12 cellular contexts compared by ENCODE assay signal in genomic region chr15:39641187-39641889, GRCh38.
DNase-seq lines count a peak whose midpoint lies in the region; ATAC-seq and TF ChIP-seq lines count a peak whose summit lies in the region.
"Had no signal": no experiment of that assay in that cellular context is flagged by ENCODE, and none has a peak within 500 bp of the region (broad histone marks: within the 10 kb centered on the region; RNA-seq: fewer than 3 reads in every experiment).

No MANE protein-coding gene starts in this region.

- H3K9me3 Mint-ChIP-seq in naive thymus-derived CD4-positive, alpha-beta T cell: no peaks in the 10 kb centered on the region
- H3K9me3 Mint-ChIP-seq: activated T-cell treated with anti-CD3 and anti-CD28 coated beads, Interleukin-2, amount 50 U/mL, for 24 hours; T-helper 2 cell treated with Interferon-gamma antibody and Interleukin-4, amounts not matched to agents 5 μg/mL and 100 μg/mL, for 36 hours had no signal

- ATAC-seq in naive thymus-derived CD4-positive, alpha-beta T cell: peak; percentile 60
- no peak for ATAC-seq in GM18517 (IDR thresholded peaks at IDR 0.05; ENCODE audit: unreplicated experiment)
- ATAC-seq in HG02571 (IDR thresholded peaks at IDR 0.05; ENCODE audit: unreplicated experiment): no peak

- H3K27me3 ChIP-seq in brain microvascular endothelial cell (replicated peaks): no peaks in the 10 kb centered on the region
- H3K27me3 ChIP-seq in naive thymus-derived CD4-positive, alpha-beta T cell (ENCODE audit: control insufficient read depth in 2 of 2, insufficient read depth in 2 of 2, low read length in 2 of 2): no peaks in the 10 kb centered on the region
- no peaks in the 10 kb centered on the region for H3K27me3 ChIP-seq in thyroid gland

- peaks cover 0 to 25% (median 0%) of the 10 kb centered on the region in 7 donors for H3K4me1 Mint-ChIP-seq in naive thymus-derived CD4-positive, alpha-beta T cell
- H3K4me1 Mint-ChIP-seq: IgD-negative memory B cell had no signal

- TF ChIP-seq CTCF in brain microvascular endothelial cell (IDR thresholded peaks at IDR 0.05; ENCODE audit: low read depth, low read length, missing control alignments) (peak; percentile 16), thyroid gland (IDR thresholded peaks at IDR 0.05) (no peak)

- no peak overlapping the region for H3K4me3 Mint-ChIP-seq in naive thymus-derived CD4-positive, alpha-beta T cell
- H3K4me3 Mint-ChIP-seq: activated T-cell treated with anti-CD3 and anti-CD28 coated beads, Interleukin-2, amount 50 U/mL, for 24 hours; IgD-negative memory B cell; T-helper 2 cell treated with Interferon-gamma antibody and Interleukin-4, amounts not matched to agents 5 μg/mL and 100 μg/mL, for 36 hours had no signal

- H3K27ac Mint-ChIP-seq in naive thymus-derived CD4-positive, alpha-beta T cell: no peak overlapping the region
- H3K27ac Mint-ChIP-seq: activated T-cell treated with anti-CD3 and anti-CD28 coated beads, Interleukin-2, amount 50 U/mL, for 24 hours; IgD-negative memory B cell; T-helper 2 cell treated with Interferon-gamma antibody and Interleukin-4, amounts not matched to agents 5 μg/mL and 100 μg/mL, for 36 hours had no signal

- in situ Hi-C loops in brain microvascular endothelial cell (cut with HindIII; ENCODE audit: low pct_ligation_motif_present, low sequenced_read_pairs): no loop called here

- H3K27ac ChIP-seq in brain microvascular endothelial cell (no peak overlapping the region), thyroid gland (no peak overlapping the region)
- no peak overlapping the region for H3K27ac ChIP-seq in naive thymus-derived CD4-positive, alpha-beta T cell (ENCODE audit: low read depth, low read length)
- H3K27ac ChIP-seq: coronary artery had no signal

- peaks cover 0 to 4% (median 0%) of the 10 kb centered on the region in 5 donors for H3K36me3 Mint-ChIP-seq in naive thymus-derived CD4-positive, alpha-beta T cell
- H3K36me3 Mint-ChIP-seq: IgD-negative memory B cell had no signal

- POLR2A ChIA-PET in naive thymus-derived CD4-positive, alpha-beta T cell (lab: Charles Lee): no interaction called here

- no peak for TF ChIP-seq POLR2A in thyroid gland (IDR thresholded peaks at IDR 0.05)

- no peaks in the 10 kb centered on the region for H3K9me3 ChIP-seq in naive thymus-derived CD4-positive, alpha-beta T cell (ENCODE audit: control insufficient read depth in 2 of 3, low read length in 3 of 3)
- H3K9me3 ChIP-seq in thyroid gland: no peaks in the 10 kb centered on the region

- H3K27me3 Mint-ChIP-seq in naive thymus-derived CD4-positive, alpha-beta T cell: peaks cover 0 to 16% (median 5%) of the 10 kb centered on the region in 5 donors

- DNase-seq in Daoy (ENCODE audit: low read depth) (peak; percentile 8), NCI-H1105 treated with DMSO at 0.1 percent for 48 hours (lab: John Stamatoyannopoulos, UW) (peak; percentile 53), brain microvascular endothelial cell (no peak), thyroid gland (no peak), NCI-H446 treated with DMSO at 0.1 percent for 48 hours (lab: John Stamatoyannopoulos, UW) (no peak)
- DNase-seq in naive thymus-derived CD4-positive, alpha-beta T cell: no peak
- DNase-seq: activated T-cell treated with anti-CD3 and anti-CD28 coated beads, Interleukin-2, amount 50 U/mL, for 24 hours had no signal

- H3K36me3 ChIP-seq in brain microvascular endothelial cell (replicated peaks) (no peaks in the 10 kb centered on the region), thyroid gland (no peaks in the 10 kb centered on the region)
- no peaks in the 10 kb centered on the region for H3K36me3 ChIP-seq in naive thymus-derived CD4-positive, alpha-beta T cell (ENCODE audit: control insufficient read depth in 2 of 3, insufficient read depth in 3 of 3, low read length in 3 of 3)

- H3K4me3 ChIP-seq in brain microvascular endothelial cell (ENCODE audit: low read depth, low read length) (no peak overlapping the region), thyroid gland (replicated peaks in 1 of 3) (no peak overlapping the region)
- no peak overlapping the region for H3K4me3 ChIP-seq in naive thymus-derived CD4-positive, alpha-beta T cell (ENCODE audit: low read length)
- H3K4me3 ChIP-seq: coronary artery had no signal

- CTCF ChIA-PET in naive thymus-derived CD4-positive, alpha-beta T cell (lab: Charles Lee): no interaction called here

- 80 to 88% methylated on average over 11 of the region's 11 CpGs for WGBS in thyroid gland, 2 donors

- intact Hi-C loops in naive thymus-derived CD4-positive, alpha-beta T cell (cut with micrococcal nuclease): no loop called here
- intact Hi-C loops in thyroid gland (cut with DNase I): no loop called here

- peaks cover 0 to 12% of the 10 kb centered on the region in 2 donors for H3K4me1 ChIP-seq in naive thymus-derived CD4-positive, alpha-beta T cell (ENCODE audit: control insufficient read depth in 2 of 2, insufficient read depth in 2 of 2, low read length in 2 of 2)
- no peaks in the 10 kb centered on the region for H3K4me1 ChIP-seq in thyroid gland

Comparison
In these comparisons a context has a peak if more than half of its experiments do, and no peak if none do; other contexts are left out.
1. DNase-seq: peak in Daoy (single experiment) and NCI-H1105 treated with DMSO at 0.1 percent for 48 hours (single experiment); none in brain microvascular endothelial cell (single experiment), naive thymus-derived CD4-positive, alpha-beta T cell (0 of 9), thyroid gland (0 of 2) and NCI-H446 treated with DMSO at 0.1 percent for 48 hours (single experiment).